ENCODE assay signal across 22 cellular contexts in genomic region chr3:20035019-20035418, GRCh38. TPM values are rescaled to one million over a fixed set of nuclear protein-coding genes. Genes with fewer than 3 reads are reported as not detected.
DNase-seq lines count a peak whose midpoint lies in the region; ATAC-seq, FAIRE-seq and TF ChIP-seq lines count a peak whose summit lies in the region.
"Had no signal": no experiment of that assay in that cellular context is flagged by ENCODE, and none has a peak within 500 bp of the region (broad histone marks: within the 10 kb centered on the region; RNA-seq: fewer than 3 reads in every experiment).

No MANE protein-coding gene starts in this region.

- H3K4me1 ChIP-seq in kidney (ENCODE audit: control insufficient read depth in 1 of 2, insufficient read depth in 1 of 2, low read depth in 1 of 2, low read length in 2 of 2) (peaks cover 7% of the 10 kb centered on the region in 2 donors), osteoblast (ENCODE audit: insufficient read depth, low read length) (peaks cover 5% of the 10 kb centered on the region)
- H3K4me1 ChIP-seq: Caco-2 had no signal

- no peaks in the 10 kb centered on the region for H3K36me3 ChIP-seq in kidney (ENCODE audit: control insufficient read depth in 1 of 2, insufficient read depth in 2 of 2, low read length in 2 of 2)
- no peaks in the 10 kb centered on the region for H3K36me3 ChIP-seq in osteoblast (ENCODE audit: insufficient read depth, low read length)

- H3K4me1 Mint-ChIP-seq in CD4-positive, alpha-beta T cell (ENCODE audit: low read depth) = peaks cover 21% of the 10 kb centered on the region
- H3K4me1 Mint-ChIP-seq in T-helper 17 cell (peaks cover 17% of the 10 kb centered on the region), neural crest cell (peaks cover 11% of the 10 kb centered on the region)

- no peaks in the 10 kb centered on the region for H3K79me2 ChIP-seq in osteoblast (ENCODE audit: insufficient read depth, low read length)

- peak overlapping the region; percentile 34 for H3K4me3 Mint-ChIP-seq in CD4-positive, alpha-beta T cell
- H3K4me3 Mint-ChIP-seq in T-helper 17 cell (no peak overlapping the region), neural crest cell (peak overlapping the region; percentile 34)
- H3K4me3 Mint-ChIP-seq: CD8-positive, alpha-beta T cell; GM23338; H9 had no signal

- H3K27ac Mint-ChIP-seq in CD4-positive, alpha-beta T cell = peak overlapping the region; percentile 11
- peak overlapping the region; percentile 60 for H3K27ac Mint-ChIP-seq in T-helper 17 cell
- H3K27ac Mint-ChIP-seq in neural crest cell (ENCODE audit: unreplicated experiment) = no peak overlapping the region
- H3K27ac Mint-ChIP-seq: CD8-positive, alpha-beta T cell; GM23338; H9 had no signal

- no peaks in the 10 kb centered on the region for H3K9me3 ChIP-seq in CD4-positive, alpha-beta T cell (ENCODE audit: control insufficient read depth, low read length)
- no peaks in the 10 kb centered on the region for H3K9me3 ChIP-seq in T-helper 17 cell (ENCODE audit: control insufficient read depth, low read length, poor library complexity, severe bottlenecking)
- no peaks in the 10 kb centered on the region for H3K9me3 ChIP-seq in kidney (ENCODE audit: control insufficient read depth in 1 of 2, low read length in 2 of 2)
- no peaks in the 10 kb centered on the region for H3K9me3 ChIP-seq in osteoblast (ENCODE audit: low read depth, low read length)
- H3K9me3 ChIP-seq: Caco-2 had no signal

- H3K36me3 Mint-ChIP-seq in CD4-positive, alpha-beta T cell (ENCODE audit: low read depth) = peaks cover 8% of the 10 kb centered on the region
- H3K36me3 Mint-ChIP-seq in T-helper 17 cell (ENCODE audit: low read depth) (no peaks in the 10 kb centered on the region), neural crest cell (ENCODE audit: low read depth) (no peaks in the 10 kb centered on the region)
- H3K36me3 Mint-ChIP-seq: CD8-positive, alpha-beta T cell had no signal

- intact Hi-C loops in CD4-positive, alpha-beta T cell (cut with DNase I, micrococcal nuclease) = loop anchor here in 1 of 2 experiments (5.0 kb wide), 1 partner anchor 148 kb away; no protein-coding TSS in a partner anchor
- intact Hi-C loops in kidney (cut with DNase I) = no loop called here

- no peak for TF ChIP-seq CTCF in CD4-positive, alpha-beta T cell (IDR thresholded peaks at IDR 0.05)
- TF ChIP-seq CTCF in kidney (IDR thresholded peaks at IDR 0.05; ENCODE audit: borderline replicate concordance, extremely low read depth, insufficient read depth) (no peak), neural crest cell (conservative IDR thresholded peaks at IDR 0.05) (no peak), osteoblast (IDR thresholded peaks at IDR 0.05; ENCODE audit: extremely low read depth, low read depth, low read length) (no peak)

- H3K9me3 Mint-ChIP-seq in CD4-positive, alpha-beta T cell = no peaks in the 10 kb centered on the region
- no peaks in the 10 kb centered on the region for H3K9me3 Mint-ChIP-seq in neural crest cell
- H3K9me3 Mint-ChIP-seq: CD8-positive, alpha-beta T cell; GM23338; H9 had no signal

- FAIRE-seq in kidney (lab: Jason Lieb, UNC) = peak; percentile 37
- FAIRE-seq: G401.6, GM12892, GM19239 had no signal

- DNase-seq in CD4-positive, alpha-beta T cell = no peak
- DNase-seq in T-helper 17 cell (no peak), kidney (no peak), neural crest cell (ENCODE audit: low read depth, low spot score) (no peak), osteoblast (ENCODE audit: insufficient read length, low spot score, missing footprints) (no peak), NCI-H1105 (lab: John Stamatoyannopoulos, UW) (no peak)
- DNase-seq: C1 segment of cervical spinal cord; Caco-2; CD8-positive, alpha-beta T cell; DMS153; DND-41; H9 had no signal

- no peak overlapping the region for H3K4me2 ChIP-seq in osteoblast (ENCODE audit: insufficient read depth, low read length)
- H3K4me2 ChIP-seq: GM23338 had no signal

- no peak overlapping the region for H3K27ac ChIP-seq in CD4-positive, alpha-beta T cell (ENCODE audit: low read depth, low read length)
- no peak overlapping the region for H3K27ac ChIP-seq in kidney (ENCODE audit: low read depth in 2 of 2, low read length in 2 of 2)
- no peak overlapping the region for H3K27ac ChIP-seq in osteoblast (ENCODE audit: low read depth, low read length)

- no peak overlapping the region for H2AFZ ChIP-seq in osteoblast (ENCODE audit: low read length)
- H2AFZ ChIP-seq: GM23338 had no signal

- H3K27me3 Mint-ChIP-seq in CD4-positive, alpha-beta T cell = no peaks in the 10 kb centered on the region
- H3K27me3 Mint-ChIP-seq in T-helper 17 cell (no peaks in the 10 kb centered on the region), neural crest cell (ENCODE audit: low read depth) (no peaks in the 10 kb centered on the region)

- POLR2A ChIA-PET in CD4-positive, alpha-beta T cell (lab: Charles Lee) = no interaction called here

- H3K27me3 ChIP-seq in CD4-positive, alpha-beta T cell (ENCODE audit: control insufficient read depth, insufficient read depth, low read length) = no peaks in the 10 kb centered on the region
- H3K27me3 ChIP-seq in osteoblast (ENCODE audit: insufficient read depth, low read length) = no peaks in the 10 kb centered on the region

- H3K4me3 ChIP-seq in kidney (ENCODE audit: low read length in 2 of 2) (no peak overlapping the region), osteoblast (ENCODE audit: insufficient read depth, low read length) (no peak overlapping the region)
- H3K4me3 ChIP-seq: GM23338 had no signal

- H3K9ac ChIP-seq in kidney (ENCODE audit: low read length in 2 of 2) = no peak overlapping the region

- no peaks in the 10 kb centered on the region for H4K20me1 ChIP-seq in osteoblast (ENCODE audit: insufficient read depth, low read length)

- no peak for ATAC-seq in CD4-positive, alpha-beta T cell (ENCODE audit: poor library complexity)
- no peak for ATAC-seq in T-helper 17 cell
- ATAC-seq in HG02571 (IDR thresholded peaks at IDR 0.05; ENCODE audit: unreplicated experiment) = no peak
- ATAC-seq: CD8-positive, alpha-beta T cell; GM23338; HCT116 had no signal

- CTCF ChIA-PET in CD4-positive, alpha-beta T cell (lab: Charles Lee) = no interaction called here

RNA-seq across cellular contexts. Expression of gene KAT2B, which starts 5.2 kb away (rescaled TPM):
- 10 to 100 TPM; 50.9 to 54.4 TPM for total RNA-seq in CD4-positive, alpha-beta T cell
- total RNA-seq in T-helper 17 cell (100 to 1,000 TPM; 157 to 161 TPM), kidney (30.1 TPM), neural crest cell (12.2 and 13.3 TPM in 2 replicates), osteoblast (11.8 and 15.9 TPM in 2 replicates)
- polyA plus RNA-seq in kidney (ENCODE audit: insufficient read depth, low read depth, low replicate concordance) = 9.5 TPM

RNA-seq across cellular contexts. Expression of gene PP2D1, which starts 23.0 kb away (rescaled TPM):
- not detected for total RNA-seq in CD4-positive, alpha-beta T cell
- total RNA-seq in T-helper 17 cell = not detected
- total RNA-seq in kidney = not detected
- polyA plus RNA-seq in kidney (ENCODE audit: insufficient read depth, low read depth, low replicate concordance) = not detected
- total RNA-seq in neural crest cell = not detected in 2 replicates
- total RNA-seq in osteoblast = not detected in 2 replicates
- total RNA-seq: A172; A673; Caco-2; CD8-positive, alpha-beta T cell; GM23338; H4; H9 had no signal
- polyA plus RNA-seq: BJ had no signal
